18 cellular contexts compared by ENCODE assay signal in the genomic region with DNA sequence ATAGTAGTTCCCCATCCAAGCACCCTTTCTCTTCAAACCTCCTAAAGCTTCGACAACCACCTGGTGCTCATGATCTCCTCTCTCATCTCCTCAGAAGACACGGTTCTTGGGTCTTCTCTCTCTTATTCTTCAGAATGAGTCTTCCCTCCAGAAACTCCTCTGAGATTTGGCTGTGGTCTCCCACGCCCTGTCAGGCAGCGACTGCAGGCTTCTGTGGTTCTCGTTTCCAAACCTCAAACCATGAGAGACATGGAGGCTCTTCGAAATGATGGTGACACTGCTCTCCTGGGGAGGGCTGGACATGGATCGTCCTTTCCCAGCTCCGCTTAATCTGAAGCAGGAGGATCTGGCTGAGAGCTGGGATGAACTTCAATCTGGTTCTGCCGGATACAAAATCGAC.
"Had no signal": no experiment of that assay in that cellular context is flagged by ENCODE, and none has a peak within 500 bp of the region (broad histone marks: within the 10 kb centered on the region; RNA-seq: fewer than 3 reads in every experiment).

No MANE protein-coding gene starts in this region.

- H3K4me3 ChIP-seq: esophagus squamous epithelium, prostate gland, smooth muscle cell, thyroid gland had no signal

- H3K4me1 ChIP-seq: prostate gland, thyroid gland had no signal

- H3K27me3 ChIP-seq: brain microvascular endothelial cell, esophagus squamous epithelium, thyroid gland had no signal

- H3K9me3 ChIP-seq: esophagus squamous epithelium, prostate gland, thyroid gland had no signal

- H3K27ac ChIP-seq: brain microvascular endothelial cell, esophagus squamous epithelium, prostate gland, thyroid gland had no signal

- ATAC-seq: activated CD8-positive, alpha-beta T cell treated with anti-CD3 and anti-CD28 coated beads, Interleukin-2, amount 10 ng/mL, durations not matched to agents 7 days and 5 days; left ventricle myocardium superior; right cardiac atrium; T-helper 17 cell had no signal

- H3K4me2 ChIP-seq: smooth muscle cell had no signal

- DNase-seq: activated B cell treated with CpG ODN at 0.5 μM for 24 hours; activated CD8-positive, alpha-beta memory T cell treated with anti-CD3 and anti-CD28 coated beads, Interleukin-2, amount 50 U/mL, for 4 hours; activated CD8-positive, alpha-beta T cell treated with anti-CD3 and anti-CD28 coated beads, Interleukin-2, amount 10 ng/mL, durations not matched to agents 7 days and 5 days; activated effector memory CD4-positive, alpha-beta T cell treated with Interleukin-2 at 50 U/mL for 16 hours; activated naive CD8-positive, alpha-beta T cell treated with anti-CD3 and anti-CD28 coated beads, Interleukin-2, amount 10 ng/mL, durations not matched to agents 7 days and 5 days; anterior cingulate cortex; brain microvascular endothelial cell; effector CD8-positive, alpha-beta T cell; esophagus squamous epithelium; hippocampal formation; kidney; left ventricle myocardium superior; mesendoderm; right cardiac atrium; T-helper 17 cell; thyroid gland had no signal

- H3K36me3 ChIP-seq: brain microvascular endothelial cell, esophagus squamous epithelium, prostate gland, thyroid gland had no signal
